Comparison of ENCODE assay signal across 27 cellular contexts in the genomic region with DNA sequence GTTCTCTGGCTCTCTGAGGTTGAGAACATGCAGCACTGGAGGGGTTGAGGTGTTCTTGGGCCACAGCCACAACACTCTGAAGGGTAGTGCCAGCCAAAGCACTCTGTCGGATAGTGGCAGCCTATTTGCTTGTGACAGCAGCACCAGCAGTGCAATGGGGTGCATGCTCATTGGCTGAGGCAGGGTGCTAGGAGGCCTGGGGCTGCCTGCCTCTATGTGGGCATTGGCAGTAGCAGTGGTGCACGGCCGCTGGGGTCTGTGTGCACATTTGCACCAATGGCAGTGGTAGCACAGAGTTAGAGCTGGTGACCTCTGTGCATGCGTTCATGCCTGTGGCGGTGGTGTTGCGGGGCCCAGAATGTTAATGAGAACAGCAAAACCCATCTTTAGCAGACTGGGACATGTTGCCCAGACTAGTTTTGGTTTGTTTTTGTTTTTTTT. TPM values are rescaled to one million over a fixed set of nuclear protein-coding genes. Genes with fewer than 3 reads are reported as not detected.
"Had no signal": no experiment of that assay in that cellular context is flagged by ENCODE, and none has a peak within 500 bp of the region (broad histone marks: within the 10 kb centered on the region; RNA-seq: fewer than 3 reads in every experiment).

No MANE protein-coding gene starts in this region.

- H3K4me3 ChIP-seq: cardiac muscle cell, coronary artery, gastrocnemius medialis, left lung, lower lobe of right lung, psoas muscle, right lobe of liver, testis, tibial artery had no signal

- DNase-seq: dermis blood vessel endothelial cell; effector memory CD4-positive, alpha-beta T cell; foreskin fibroblast; gastrocnemius medialis; head of caudate nucleus; kidney; left lung; lower lobe of right lung; psoas muscle; right lobe of liver; small intestine; stimulated activated CD4-positive, alpha-beta T cell treated with anti-CD3 and anti-CD28 coated beads, Interleukin-15, amount 100 ng/mL, for 24 hours; stimulated activated CD4-positive, alpha-beta T cell treated with anti-CD3 and anti-CD28 coated beads, Interleukin-2, amount 100 ng/mL, for 48 hours; stimulated activated naive CD4-positive, alpha-beta T cell; substantia nigra; testis; tibial artery had no signal

- H3K9me3 Mint-ChIP-seq: natural killer cell treated with Interleukin-12 subunit alpha and Interleukin-12 subunit beta and Interleukin-15 and Interleukin-18, amount 100 ng/mL, for 72 hours; neural crest cell; type B pancreatic cell had no signal

- FAIRE-seq: endometrium, kidney, small intestine had no signal

- H3K9me3 ChIP-seq: gastrocnemius medialis, left lung, lower lobe of right lung, psoas muscle, right lobe of liver, testis, tibial artery had no signal

- ATAC-seq: esophagus mucosa; gastrocnemius medialis; left lung; natural killer cell treated with Interleukin-12 subunit alpha and Interleukin-12 subunit beta and Interleukin-15 and Interleukin-18, amount 100 ng/mL, for 72 hours; psoas muscle; right lobe of liver had no signal

- H3K27ac Mint-ChIP-seq: natural killer cell treated with Interleukin-12 subunit alpha and Interleukin-12 subunit beta and Interleukin-15 and Interleukin-18, amount 100 ng/mL, for 72 hours; type B pancreatic cell had no signal

- H3K4me1 ChIP-seq: gastrocnemius medialis, lower lobe of right lung, psoas muscle, right lobe of liver, testis, tibial artery had no signal

- H3K4me3 Mint-ChIP-seq: natural killer cell treated with Interleukin-12 subunit alpha and Interleukin-12 subunit beta and Interleukin-15 and Interleukin-18, amount 100 ng/mL, for 72 hours; neural crest cell; type B pancreatic cell had no signal

- H3K4me1 Mint-ChIP-seq: neural crest cell had no signal

- H3K27me3 ChIP-seq: cardiac muscle cell, gastrocnemius medialis, left lung, right lobe of liver, testis, tibial artery had no signal

- H3K27ac ChIP-seq: cardiac muscle cell, coronary artery, gastrocnemius medialis, left lung, lower lobe of right lung, psoas muscle, right lobe of liver, testis, tibial artery had no signal

- H3K27me3 Mint-ChIP-seq: natural killer cell treated with Interleukin-12 subunit alpha and Interleukin-12 subunit beta and Interleukin-15 and Interleukin-18, amount 100 ng/mL, for 72 hours; type B pancreatic cell had no signal

RNA-seq across cellular contexts. Expression of a gene that starts 59.3 kb away (rescaled TPM):
- total RNA-seq: dermis blood vessel endothelial cell, kidney, mononuclear cell, neural crest cell, osteocyte, psoas muscle, renal cortical epithelial cell had no signal
